22 cellular contexts compared by ENCODE assay signal in genomic region chr1:160109686-160110085, GRCh38. TPM values are rescaled to one million over a fixed set of nuclear protein-coding genes. Genes with fewer than 3 reads are reported as not detected.
DNase-seq lines count a peak whose midpoint lies in the region; ATAC-seq, FAIRE-seq and TF ChIP-seq lines count a peak whose summit lies in the region.
"Had no signal": no experiment of that assay in that cellular context is flagged by ENCODE, and none has a peak within 500 bp of the region (broad histone marks: within the 10 kb centered on the region; RNA-seq: fewer than 3 reads in every experiment).

No MANE protein-coding gene starts in this region.

- peak overlapping the region; percentile 79 for H3K4me2 ChIP-seq in HepG2 (ENCODE audit: low read depth, low read length)

- H3K36me3 ChIP-seq in left ventricle myocardium inferior (no peaks in the 10 kb centered on the region), heart left ventricle (no peaks in the 10 kb centered on the region), HepG2 (replicated peaks in 1 of 2; ENCODE audit: control insufficient read depth in 1 of 2, insufficient read depth in 2 of 2, low read length in 2 of 2) (no peaks in the 10 kb centered on the region; a peak in 1 of 5 replicates), WERI-Rb-1 (no peaks in the 10 kb centered on the region)
- H3K36me3 ChIP-seq: SJSA1 had no signal

- H3K9ac ChIP-seq in HepG2 (ENCODE audit: insufficient read depth, low read depth, low read length), result no peak overlapping the region
- H3K9ac ChIP-seq: GM23248 had no signal

- TF ChIP-seq EP300 in HepG2 (IDR thresholded peaks at IDR 0.05; ENCODE audit: low read depth in 2 of 2, low read length in 2 of 2), result no peak
- TF ChIP-seq EP300 in HepG2 (CRISPR knock-in tag; IDR thresholded peaks at IDR 0.05; ENCODE audit: borderline replicate concordance), result no peak

- H4K20me1 ChIP-seq in HepG2 (ENCODE audit: insufficient read depth, low read length), result no peaks in the 10 kb centered on the region

- DNase-seq in left ventricle myocardium inferior (no peak), heart left ventricle (no peak), astrocyte of the cerebellum (ENCODE audit: low read depth) (peak; percentile 13), HepG2 (ENCODE audit: low spot score) (no peak), foreskin fibroblast (no peak), WERI-Rb-1 (no peak)
- no peak for DNase-seq in NK-92 treated with Interleukin-12 subunit alpha and Interleukin-12 subunit beta, amount 100 ng/mL, for 24 hours (lab: John Stamatoyannopoulos, UW)
- DNase-seq: DMS79, GM23248, NCI-H1105 treated with DMSO at 0.1 percent for 48 hours, NCI-H187 treated with DMSO at 0.1 percent for 48 hours, NCI-H510A had no signal

- TF ChIP-seq RAD21 in HepG2 (CRISPR knock-in tag; IDR thresholded peaks at IDR 0.05), result no peak

- no peak overlapping the region for H2AFZ ChIP-seq in HepG2 (ENCODE audit: low read length)

- H3K27ac ChIP-seq in left ventricle myocardium inferior (replicated peaks) (peak overlapping the region; percentile 5), heart left ventricle (no peak overlapping the region), HepG2 (ENCODE audit: extremely low read length, insufficient read depth, low read length) (peak overlapping the region; percentile 70), WERI-Rb-1 (no peak overlapping the region)
- H3K27ac ChIP-seq: GM23248, RWPE1, SJSA1 had no signal

- no peaks in the 10 kb centered on the region for H3K79me2 ChIP-seq in HepG2 (ENCODE audit: insufficient read depth, low read length)

- POLR2A ChIA-PET in HepG2 (lab: Yijun Ruan, JAX), result no interaction called here

- TF ChIP-seq POLR2A in heart left ventricle (IDR thresholded peaks at IDR 0.05) (no peak), HepG2 (IDR thresholded peaks at IDR 0.05; ENCODE audit: insufficient read depth in 1 of 2, low read depth in 2 of 2, low read length in 2 of 2) (no peak)

- ATAC-seq in heart left ventricle (no peak), HepG2 (peak; percentile 5; the same call in 2 of the 3 replicates)

- H3K27me3 ChIP-seq in left ventricle myocardium inferior (ENCODE audit: low read depth) (peaks cover 5% of the 10 kb centered on the region), heart left ventricle (no peaks in the 10 kb centered on the region), HepG2 (ENCODE audit: control insufficient read depth in 1 of 2, insufficient read depth in 2 of 2, low read length in 2 of 2) (no peaks in the 10 kb centered on the region; a peak in 1 of 5 replicates), WERI-Rb-1 (ENCODE audit: insufficient read depth, low read depth, severe bottlenecking) (no peaks in the 10 kb centered on the region)
- H3K27me3 ChIP-seq: SJSA1 had no signal

- in situ Hi-C loops in astrocyte of the cerebellum (cut with HindIII; ENCODE audit: low sequenced_read_pairs) (loop anchor here (5.0 to 10.0 kb wide), 2 partner anchors 108 to 185 kb away; no protein-coding TSS in a partner anchor), HepG2 (cut with HindIII; ENCODE audit: extremely low pct_ligation_motif_present, low pct_unique_long_range_greater_than_20kb) (loop anchor here (10.0 kb wide), 1 partner anchor 105 kb away; no protein-coding TSS in a partner anchor)

- intact Hi-C loops in left ventricle myocardium inferior (cut with micrococcal nuclease) (no loop called here), heart left ventricle (cut with DNase I) (loop anchor here in 4 of 10 donors (5.0 to 10.0 kb wide), 7 partner anchors 65 to 265 kb away; partner anchors contain the start of genes CASQ1 (in 2 of the 4) and PEX19 (in 1 of the 4)), HepG2 (cut with micrococcal nuclease; ENCODE audit: unreplicated experiment) (loop anchor here (2.0 kb wide), 1 partner anchor 143 kb away; no protein-coding TSS in a partner anchor)

- H3K9me3 ChIP-seq in left ventricle myocardium inferior (replicated peaks) (no peaks in the 10 kb centered on the region), heart left ventricle (no peaks in the 10 kb centered on the region), HepG2 (ENCODE audit: low read length) (no peaks in the 10 kb centered on the region), WERI-Rb-1 (ENCODE audit: severe bottlenecking) (no peaks in the 10 kb centered on the region)
- H3K9me3 ChIP-seq: Caco-2, SJSA1 had no signal

- CTCF ChIA-PET in HepG2 (lab: Yijun Ruan, JAX; ENCODE audit: low intra/inter-chr PET ratio, low total read pairs), result no interaction called here

- H3K4me1 ChIP-seq in left ventricle myocardium inferior (peaks cover 18% of the 10 kb centered on the region), heart left ventricle (peaks cover 0 to 32% (median 18%) of the 10 kb centered on the region in 12 donors), HepG2 (ENCODE audit: insufficient read depth, low read length) (peaks cover 75% of the 10 kb centered on the region)

- no TSS peak for BruUV-seq in HepG2 (replicated peaks; lab: Mats Ljungman, UMichigan)

- 56 to 70% (median 60%) methylated on average over 4 of the region's 4 CpGs for WGBS in heart left ventricle, 4 donors
- 18% methylated on average over 4 of the region's 4 CpGs for WGBS in HepG2 (ENCODE audit: low lambda C conversion rate)

- H3K4me3 ChIP-seq in left ventricle myocardium inferior (no peak overlapping the region), heart left ventricle (no peak overlapping the region), astrocyte of the cerebellum (ENCODE audit: low read depth, low read length) (no peak overlapping the region), HepG2 (replicated peaks in 1 of 3; ENCODE audit: insufficient read depth in 1 of 3, low read depth in 2 of 3, low read length in 3 of 3) (peak overlapping the region in 1 of 3 experiments; percentile 38; a peak in 2 of 6 replicates), foreskin fibroblast (ENCODE audit: low read depth in 1 of 2, low read length in 2 of 2) (no peak overlapping the region), WERI-Rb-1 (ENCODE audit: low read depth, low read length) (no peak overlapping the region)
- H3K4me3 ChIP-seq: GM23248, SJSA1 had no signal

- FAIRE-seq in HepG2 (lab: Jason Lieb, UNC), result no peak
- FAIRE-seq: GM12891, HTR-8/SVneo had no signal

- no peak for TF ChIP-seq CTCF in left ventricle myocardium inferior (IDR thresholded peaks at IDR 0.05; ENCODE audit: borderline replicate concordance)
- TF ChIP-seq CTCF in heart left ventricle (IDR thresholded peaks at IDR 0.05), result no peak
- TF ChIP-seq CTCF in astrocyte of the cerebellum (IDR thresholded peaks at IDR 0.05; ENCODE audit: low read depth, low read length, missing control alignments), result no peak
- no peak for TF ChIP-seq CTCF in HepG2 (CRISPR knock-in tag; IDR thresholded peaks at IDR 0.05)
- no peak for TF ChIP-seq CTCF in foreskin fibroblast (IDR thresholded peaks at IDR 0.05; ENCODE audit: low read depth, low read length)
- TF ChIP-seq CTCF in WERI-Rb-1 (IDR thresholded peaks at IDR 0.05; ENCODE audit: low read depth, low read length), result no peak

RNA-seq across cellular contexts. Expression of gene ATP1A2, which starts 5.9 kb away (rescaled TPM):
- total RNA-seq in left ventricle myocardium inferior (401 TPM), heart left ventricle (100 to 1,000 TPM; 115 to 393 (median 280) TPM), HepG2 (2016; rRNA removed; fragmentation: Illumina TruSeq; extraction: Trizol) (not detected in 2 replicates)
- polyA plus RNA-seq in heart left ventricle (10 to 100 TPM; 29.5 to 79.3 TPM), HepG2 (2011; rRNA removed) (0.16 TPM in 2 replicates)
- not detected in 2 replicates for total RNA-seq in HepG2 (2016; cell fraction: cytosol; rRNA removed; fragmentation: Illumina TruSeq; extraction: Trizol; ENCODE audit: low read depth)
- total RNA-seq in HepG2 (2016; cell fraction: insoluble cytoplasmic fraction; rRNA removed; fragmentation: Illumina TruSeq; extraction: Trizol), result 0.02 TPM in 1 of 2 replicates, not detected in the other
- total RNA-seq in HepG2 (2016; cell fraction: membrane; rRNA removed; fragmentation: Illumina TruSeq; extraction: Trizol), result 0.03 TPM in 1 of 2 replicates, not detected in the other
- total RNA-seq in HepG2 (2016; cell fraction: nucleus; rRNA removed; fragmentation: Illumina TruSeq; extraction: Trizol), result not detected in 2 replicates
- polyA plus RNA-seq in HepG2 (2011; cell fraction: cytosol; rRNA removed), result 0.04 and 0.16 TPM in 2 replicates
- polyA plus RNA-seq in HepG2 (2011; cell fraction: nucleus; rRNA removed), result 0.50 and 1.3 TPM in 2 replicates
- 0.16 and 0.95 TPM in 2 replicates for polyA plus RNA-seq in HepG2 (2012)
- not detected in 2 replicates for polyA plus RNA-seq in HepG2 (2016; cell fraction: cytosol; fragmentation: Illumina TruSeq; extraction: Trizol; ENCODE audit: low read depth)
- polyA plus RNA-seq in HepG2 (2016; cell fraction: insoluble cytoplasmic fraction; fragmentation: Illumina TruSeq; extraction: Trizol; ENCODE audit: low read depth), result not detected in 2 replicates
- polyA plus RNA-seq in HepG2 (2016; cell fraction: membrane; fragmentation: Illumina TruSeq; extraction: Trizol; ENCODE audit: low read depth), result not detected in 2 replicates
- polyA plus RNA-seq in HepG2 (2016; cell fraction: nucleus; fragmentation: Illumina TruSeq; extraction: Trizol; ENCODE audit: insufficient read depth, low read depth), result not detected in 2 replicates
- 0.07 and 0.44 TPM in 2 replicates for polyA minus RNA-seq in HepG2 (2011; rRNA and poly(A)+ RNA removed; ENCODE audit: low replicate concordance)
- 0.18 and 0.79 TPM in 2 replicates for polyA minus RNA-seq in HepG2 (2011; cell fraction: cytosol; rRNA and poly(A)+ RNA removed)
- 0.26 and 0.37 TPM in 2 replicates for polyA minus RNA-seq in HepG2 (2011; cell fraction: nucleus; rRNA and poly(A)+ RNA removed)
- total RNA-seq: A673, G401, M059J had no signal
- polyA plus RNA-seq: CD14-positive monocyte had no signal

RNA-seq across cellular contexts. Expression of gene IGSF8, which starts 11.3 kb away (rescaled TPM):
- 18.2 TPM for total RNA-seq in left ventricle myocardium inferior
- total RNA-seq in heart left ventricle, result 10 to 100 TPM; 23.1 to 49.3 (median 24.8) TPM
- polyA plus RNA-seq in heart left ventricle, result 10 to 100 TPM; 15.0 to 30.3 TPM
- 8.0 and 24.0 TPM in 2 replicates for total RNA-seq in HepG2 (2016; rRNA removed; fragmentation: Illumina TruSeq; extraction: Trizol)
- 1.8 and 1.9 TPM in 2 replicates for total RNA-seq in HepG2 (2016; cell fraction: cytosol; rRNA removed; fragmentation: Illumina TruSeq; extraction: Trizol; ENCODE audit: low read depth)
- total RNA-seq in HepG2 (2016; cell fraction: insoluble cytoplasmic fraction; rRNA removed; fragmentation: Illumina TruSeq; extraction: Trizol), result 7.7 and 25.9 TPM in 2 replicates
- 3.4 and 4.0 TPM in 2 replicates for total RNA-seq in HepG2 (2016; cell fraction: membrane; rRNA removed; fragmentation: Illumina TruSeq; extraction: Trizol)
- 24.1 and 29.5 TPM in 2 replicates for total RNA-seq in HepG2 (2016; cell fraction: nucleus; rRNA removed; fragmentation: Illumina TruSeq; extraction: Trizol)
- 41.0 and 52.1 TPM in 2 replicates for polyA plus RNA-seq in HepG2 (2011; rRNA removed)
- polyA plus RNA-seq in HepG2 (2011; cell fraction: cytosol; rRNA removed), result 36.7 and 58.5 TPM in 2 replicates
- polyA plus RNA-seq in HepG2 (2011; cell fraction: nucleus; rRNA removed), result 81.8 and 93.4 TPM in 2 replicates
- polyA plus RNA-seq in HepG2 (2012), result 24.4 and 32.1 TPM in 2 replicates
- 1.6 and 1.8 TPM in 2 replicates for polyA plus RNA-seq in HepG2 (2016; cell fraction: cytosol; fragmentation: Illumina TruSeq; extraction: Trizol; ENCODE audit: low read depth)
- polyA plus RNA-seq in HepG2 (2016; cell fraction: insoluble cytoplasmic fraction; fragmentation: Illumina TruSeq; extraction: Trizol; ENCODE audit: low read depth), result 7.6 and 8.9 TPM in 2 replicates
- 2.6 and 3.2 TPM in 2 replicates for polyA plus RNA-seq in HepG2 (2016; cell fraction: membrane; fragmentation: Illumina TruSeq; extraction: Trizol; ENCODE audit: low read depth)
- polyA plus RNA-seq in HepG2 (2016; cell fraction: nucleus; fragmentation: Illumina TruSeq; extraction: Trizol; ENCODE audit: insufficient read depth, low read depth), result 46.1 TPM in 2 replicates
- polyA minus RNA-seq in HepG2 (2011; rRNA and poly(A)+ RNA removed; ENCODE audit: low replicate concordance), result 27.5 and 60.2 TPM in 2 replicates
- polyA minus RNA-seq in HepG2 (2011; cell fraction: cytosol; rRNA and poly(A)+ RNA removed), result 25.5 and 26.7 TPM in 2 replicates
- 11.6 and 14.0 TPM in 2 replicates for polyA minus RNA-seq in HepG2 (2011; cell fraction: nucleus; rRNA and poly(A)+ RNA removed)

RNA-seq across cellular contexts. Expression of gene KCNJ9, which starts 28.3 kb away (rescaled TPM):
- total RNA-seq in left ventricle myocardium inferior (0.05 TPM), heart left ventricle (under 1 TPM in 2 of 9 donors, not detected in 7; 0.06 to 0.29 TPM), HepG2 (2016; rRNA removed; fragmentation: Illumina TruSeq; extraction: Trizol) (not detected in 2 replicates)
- polyA plus RNA-seq in heart left ventricle (under 1 TPM in 1 of 2 donors, not detected in 1; 0.08 TPM), HepG2 (2011; rRNA removed) (not detected in 2 replicates)
- total RNA-seq in HepG2 (2016; cell fraction: cytosol; rRNA removed; fragmentation: Illumina TruSeq; extraction: Trizol; ENCODE audit: low read depth), result not detected in 2 replicates
- not detected in 2 replicates for total RNA-seq in HepG2 (2016; cell fraction: insoluble cytoplasmic fraction; rRNA removed; fragmentation: Illumina TruSeq; extraction: Trizol)
- not detected in 2 replicates for total RNA-seq in HepG2 (2016; cell fraction: membrane; rRNA removed; fragmentation: Illumina TruSeq; extraction: Trizol)
- not detected in 2 replicates for total RNA-seq in HepG2 (2016; cell fraction: nucleus; rRNA removed; fragmentation: Illumina TruSeq; extraction: Trizol)
- polyA plus RNA-seq in HepG2 (2011; cell fraction: cytosol; rRNA removed), result 0.01 TPM in 1 of 2 replicates, not detected in the other
- polyA plus RNA-seq in HepG2 (2011; cell fraction: nucleus; rRNA removed), result 0.03 and 0.06 TPM in 2 replicates
- polyA plus RNA-seq in HepG2 (2012), result not detected in 2 replicates
- polyA plus RNA-seq in HepG2 (2016; cell fraction: cytosol; fragmentation: Illumina TruSeq; extraction: Trizol; ENCODE audit: low read depth), result not detected in 2 replicates
- polyA plus RNA-seq in HepG2 (2016; cell fraction: insoluble cytoplasmic fraction; fragmentation: Illumina TruSeq; extraction: Trizol; ENCODE audit: low read depth), result not detected in 2 replicates
- polyA plus RNA-seq in HepG2 (2016; cell fraction: membrane; fragmentation: Illumina TruSeq; extraction: Trizol; ENCODE audit: low read depth), result not detected in 2 replicates
- polyA plus RNA-seq in HepG2 (2016; cell fraction: nucleus; fragmentation: Illumina TruSeq; extraction: Trizol; ENCODE audit: insufficient read depth, low read depth), result not detected in 2 replicates
- not detected in 2 replicates for polyA minus RNA-seq in HepG2 (2011; rRNA and poly(A)+ RNA removed; ENCODE audit: low replicate concordance)
- not detected in 2 replicates for polyA minus RNA-seq in HepG2 (2011; cell fraction: cytosol; rRNA and poly(A)+ RNA removed)
- polyA minus RNA-seq in HepG2 (2011; cell fraction: nucleus; rRNA and poly(A)+ RNA removed), result not detected in 2 replicates
- total RNA-seq: A673, Caco-2, G401, GM23248, HFFc6, M059J, SJSA1 had no signal
- polyA plus RNA-seq: CD14-positive monocyte, GM23248 had no signal

RNA-seq across cellular contexts. Expression of gene KCNJ10, which starts 39.7 kb away (rescaled TPM):
- total RNA-seq in left ventricle myocardium inferior, result not detected
- 1 to 10 TPM in 1 of 9 donors, under 1 TPM in 1, not detected in 7; 0.48 to 1.1 TPM for total RNA-seq in heart left ventricle
- under 1 TPM in 1 of 2 donors, not detected in 1; 0.08 TPM for polyA plus RNA-seq in heart left ventricle
- total RNA-seq in HepG2 (2016; rRNA removed; fragmentation: Illumina TruSeq; extraction: Trizol), result 4.1 and 4.4 TPM in 2 replicates
- 1.3 and 1.6 TPM in 2 replicates for total RNA-seq in HepG2 (2016; cell fraction: cytosol; rRNA removed; fragmentation: Illumina TruSeq; extraction: Trizol; ENCODE audit: low read depth)
- total RNA-seq in HepG2 (2016; cell fraction: insoluble cytoplasmic fraction; rRNA removed; fragmentation: Illumina TruSeq; extraction: Trizol), result 3.2 and 4.0 TPM in 2 replicates
- total RNA-seq in HepG2 (2016; cell fraction: membrane; rRNA removed; fragmentation: Illumina TruSeq; extraction: Trizol), result 3.8 and 4.4 TPM in 2 replicates
- 8.4 and 9.2 TPM in 2 replicates for total RNA-seq in HepG2 (2016; cell fraction: nucleus; rRNA removed; fragmentation: Illumina TruSeq; extraction: Trizol)
- polyA plus RNA-seq in HepG2 (2011; rRNA removed), result 9.9 and 10.3 TPM in 2 replicates
- 5.4 and 7.7 TPM in 2 replicates for polyA plus RNA-seq in HepG2 (2011; cell fraction: cytosol; rRNA removed)
- 16.5 and 20.7 TPM in 2 replicates for polyA plus RNA-seq in HepG2 (2011; cell fraction: nucleus; rRNA removed)
- polyA plus RNA-seq in HepG2 (2012), result 3.2 and 4.8 TPM in 2 replicates
- polyA plus RNA-seq in HepG2 (2016; cell fraction: cytosol; fragmentation: Illumina TruSeq; extraction: Trizol; ENCODE audit: low read depth), result 1.4 and 1.8 TPM in 2 replicates
- polyA plus RNA-seq in HepG2 (2016; cell fraction: insoluble cytoplasmic fraction; fragmentation: Illumina TruSeq; extraction: Trizol; ENCODE audit: low read depth), result 6.3 and 7.5 TPM in 2 replicates
- 3.7 and 3.9 TPM in 2 replicates for polyA plus RNA-seq in HepG2 (2016; cell fraction: membrane; fragmentation: Illumina TruSeq; extraction: Trizol; ENCODE audit: low read depth)
- polyA plus RNA-seq in HepG2 (2016; cell fraction: nucleus; fragmentation: Illumina TruSeq; extraction: Trizol; ENCODE audit: insufficient read depth, low read depth), result 20.4 and 22.0 TPM in 2 replicates
- polyA minus RNA-seq in HepG2 (2011; rRNA and poly(A)+ RNA removed; ENCODE audit: low replicate concordance), result 34.8 TPM in 1 of 2 replicates, not detected in the other
- 4.8 and 5.5 TPM in 2 replicates for polyA minus RNA-seq in HepG2 (2011; cell fraction: cytosol; rRNA and poly(A)+ RNA removed)
- polyA minus RNA-seq in HepG2 (2011; cell fraction: nucleus; rRNA and poly(A)+ RNA removed), result 6.7 and 8.1 TPM in 2 replicates
- total RNA-seq: A673, G401, GM23248, HFFc6, M059J, SJSA1 had no signal
- polyA plus RNA-seq: CD14-positive monocyte, GM23248 had no signal

RNA-seq across cellular contexts. Expression of gene ATP1A4, which starts 41.7 kb away (rescaled TPM):
- total RNA-seq in left ventricle myocardium inferior (0.11 TPM), heart left ventricle (1 to 10 TPM in 1 of 9 donors, under 1 TPM in 3, not detected in 5; 0.09 to 1.3 (median 0.29) TPM), HepG2 (2016; rRNA removed; fragmentation: Illumina TruSeq; extraction: Trizol) (not detected in 2 replicates)
- polyA plus RNA-seq in heart left ventricle (under 1 TPM in 1 of 2 donors, not detected in 1; 0.12 TPM), HepG2 (2011; rRNA removed) (not detected in 2 replicates)
- total RNA-seq in HepG2 (2016; cell fraction: cytosol; rRNA removed; fragmentation: Illumina TruSeq; extraction: Trizol; ENCODE audit: low read depth), result not detected in 2 replicates
- not detected in 2 replicates for total RNA-seq in HepG2 (2016; cell fraction: insoluble cytoplasmic fraction; rRNA removed; fragmentation: Illumina TruSeq; extraction: Trizol)
- total RNA-seq in HepG2 (2016; cell fraction: membrane; rRNA removed; fragmentation: Illumina TruSeq; extraction: Trizol), result not detected in 2 replicates
- not detected in 2 replicates for total RNA-seq in HepG2 (2016; cell fraction: nucleus; rRNA removed; fragmentation: Illumina TruSeq; extraction: Trizol)
- polyA plus RNA-seq in HepG2 (2011; cell fraction: cytosol; rRNA removed), result not detected in 2 replicates
- not detected in 2 replicates for polyA plus RNA-seq in HepG2 (2011; cell fraction: nucleus; rRNA removed)
- not detected in 2 replicates for polyA plus RNA-seq in HepG2 (2012)
- not detected in 2 replicates for polyA plus RNA-seq in HepG2 (2016; cell fraction: cytosol; fragmentation: Illumina TruSeq; extraction: Trizol; ENCODE audit: low read depth)
- polyA plus RNA-seq in HepG2 (2016; cell fraction: insoluble cytoplasmic fraction; fragmentation: Illumina TruSeq; extraction: Trizol; ENCODE audit: low read depth), result not detected in 2 replicates
- polyA plus RNA-seq in HepG2 (2016; cell fraction: membrane; fragmentation: Illumina TruSeq; extraction: Trizol; ENCODE audit: low read depth), result not detected in 2 replicates
- polyA plus RNA-seq in HepG2 (2016; cell fraction: nucleus; fragmentation: Illumina TruSeq; extraction: Trizol; ENCODE audit: insufficient read depth, low read depth), result not detected in 2 replicates
- polyA minus RNA-seq in HepG2 (2011; rRNA and poly(A)+ RNA removed; ENCODE audit: low replicate concordance), result not detected in 2 replicates
- polyA minus RNA-seq in HepG2 (2011; cell fraction: cytosol; rRNA and poly(A)+ RNA removed), result not detected in 2 replicates
- polyA minus RNA-seq in HepG2 (2011; cell fraction: nucleus; rRNA and poly(A)+ RNA removed), result not detected in 2 replicates
- total RNA-seq: A673, Caco-2, G401, GM23248, HFFc6, M059J, SJSA1 had no signal
- polyA plus RNA-seq: GM23248 had no signal

Comparison
In these comparisons a context has a peak if more than half of its experiments do, and no peak if none do; other contexts are left out.
1. H3K27ac ChIP-seq: peak in left ventricle myocardium inferior (single experiment) and HepG2 (single experiment); none in heart left ventricle (0 of 12) and WERI-Rb-1 (single experiment).
2. RNA of gene ATP1A2, which starts 5.9 kb away (total RNA-seq): 401 TPM in left ventricle myocardium inferior (single experiment) and 115 to 393 TPM in heart left ventricle; 0.02 to 0.03 TPM in HepG2; every median in the first group is over 10 times any median in the second.